In the genomic region with DNA sequence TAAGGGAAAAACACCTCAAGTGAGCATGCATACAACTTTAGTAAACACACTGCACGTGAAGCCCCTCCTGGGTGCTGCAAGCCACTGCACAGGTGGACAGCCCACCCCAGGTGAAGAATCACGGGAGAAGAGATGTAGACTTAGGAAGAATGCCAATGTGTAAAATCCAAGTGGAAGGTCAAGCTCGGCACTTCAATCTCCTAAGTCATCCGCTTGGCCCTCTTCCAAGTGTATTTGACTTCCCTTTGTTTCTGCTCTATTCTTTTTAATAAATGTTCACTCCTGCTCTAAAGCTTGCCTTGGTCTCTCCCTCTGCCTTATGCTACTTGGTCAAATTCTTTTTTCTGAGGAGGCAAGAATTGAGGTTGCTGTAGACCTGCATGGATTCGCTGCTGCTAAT, we compare ENCODE assay signal across 1 cellular context.
TF ChIP-seq lines count a peak whose summit lies in the region.

No MANE protein-coding gene starts in this region.

TF ChIP-seq in K562, 482 proteins besides CTCF, POLR2A, EP300 and RAD21 (continued from another document):
- TF ChIP-seq MGA (IDR thresholded peaks at IDR 0.05) (no peak), ZBTB26 (CRISPR knock-in tag; IDR thresholded peaks at IDR 0.05) (no peak), BCLAF1 (IDR thresholded peaks at IDR 0.05; ENCODE audit: borderline replicate concordance in 1 of 2, control insufficient read depth in 1 of 2, low read depth in 2 of 2, low read length in 1 of 2) (no peak), SUPT5H (IDR thresholded peaks at IDR 0.05) (no peak), GABPA (tag; conservative IDR thresholded peaks at IDR 0.05; ENCODE audit: low read depth) (no peak), NFE2 (IDR thresholded peaks at IDR 0.05; ENCODE audit: low read depth) (peak; percentile 63), CTBP1 (IDR thresholded peaks at IDR 0.05; ENCODE audit: borderline replicate concordance) (no peak), SOX6 (IDR thresholded peaks at IDR 0.05) (no peak), ZNF124 (CRISPR knock-in tag; IDR thresholded peaks at IDR 0.05) (no peak), NFIC (IDR thresholded peaks at IDR 0.05) (peak; percentile 81), MAFG (tag; conservative IDR thresholded peaks at IDR 0.05) (peak; percentile 24; the same call in 1 of the 2 replicates), ZBTB7A (IDR thresholded peaks at IDR 0.05; ENCODE audit: borderline replicate concordance, control insufficient read depth, low read depth, low read length) (no peak), ZNF584 (CRISPR knock-in tag; IDR thresholded peaks at IDR 0.05; ENCODE audit: low read depth) (no peak), ILK (tag; IDR thresholded peaks at IDR 0.05; ENCODE audit: borderline replicate concordance, low read depth) (no peak), SMAD4 (CRISPR knock-in tag; conservative IDR thresholded peaks at IDR 0.05) (no peak)
- TF ChIP-seq, protein P1, sequence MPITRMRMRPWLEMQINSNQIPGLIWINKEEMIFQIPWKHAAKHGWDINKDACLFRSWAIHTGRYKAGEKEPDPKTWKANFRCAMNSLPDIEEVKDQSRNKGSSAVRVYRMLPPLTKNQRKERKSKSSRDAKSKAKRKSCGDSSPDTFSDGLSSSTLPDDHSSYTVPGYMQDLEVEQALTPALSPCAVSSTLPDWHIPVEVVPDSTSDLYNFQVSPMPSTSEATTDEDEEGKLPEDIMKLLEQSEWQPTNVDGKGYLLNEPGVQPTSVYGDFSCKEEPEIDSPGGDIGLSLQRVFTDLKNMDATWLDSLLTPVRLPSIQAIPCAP (CRISPR knock-in tag; IDR thresholded peaks at IDR 0.05; ENCODE audit: borderline replicate concordance): no peak
- TF ChIP-seq, protein P2, sequence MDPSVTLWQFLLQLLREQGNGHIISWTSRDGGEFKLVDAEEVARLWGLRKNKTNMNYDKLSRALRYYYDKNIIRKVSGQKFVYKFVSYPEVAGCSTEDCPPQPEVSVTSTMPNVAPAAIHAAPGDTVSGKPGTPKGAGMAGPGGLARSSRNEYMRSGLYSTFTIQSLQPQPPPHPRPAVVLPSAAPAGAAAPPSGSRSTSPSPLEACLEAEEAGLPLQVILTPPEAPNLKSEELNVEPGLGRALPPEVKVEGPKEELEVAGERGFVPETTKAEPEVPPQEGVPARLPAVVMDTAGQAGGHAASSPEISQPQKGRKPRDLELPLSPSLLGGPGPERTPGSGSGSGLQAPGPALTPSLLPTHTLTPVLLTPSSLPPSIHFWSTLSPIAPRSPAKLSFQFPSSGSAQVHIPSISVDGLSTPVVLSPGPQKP (CRISPR knock-in tag; IDR thresholded peaks at IDR 0.05): no peak
- TF ChIP-seq, protein P3, sequence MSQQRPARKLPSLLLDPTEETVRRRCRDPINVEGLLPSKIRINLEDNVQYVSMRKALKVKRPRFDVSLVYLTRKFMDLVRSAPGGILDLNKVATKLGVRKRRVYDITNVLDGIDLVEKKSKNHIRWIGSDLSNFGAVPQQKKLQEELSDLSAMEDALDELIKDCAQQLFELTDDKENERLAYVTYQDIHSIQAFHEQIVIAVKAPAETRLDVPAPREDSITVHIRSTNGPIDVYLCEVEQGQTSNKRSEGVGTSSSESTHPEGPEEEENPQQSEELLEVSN (IDR thresholded peaks at IDR 0.05; ENCODE audit: borderline replicate concordance in 1 of 2, extremely low read depth in 1 of 2, insufficient read depth in 1 of 2, insufficient read length in 1 of 2, low read depth in 1 of 2, low read length in 1 of 2, poor library complexity in 1 of 2, severe bottlenecking in 1 of 2): no peak
- TF ChIP-seq, protein P4, sequence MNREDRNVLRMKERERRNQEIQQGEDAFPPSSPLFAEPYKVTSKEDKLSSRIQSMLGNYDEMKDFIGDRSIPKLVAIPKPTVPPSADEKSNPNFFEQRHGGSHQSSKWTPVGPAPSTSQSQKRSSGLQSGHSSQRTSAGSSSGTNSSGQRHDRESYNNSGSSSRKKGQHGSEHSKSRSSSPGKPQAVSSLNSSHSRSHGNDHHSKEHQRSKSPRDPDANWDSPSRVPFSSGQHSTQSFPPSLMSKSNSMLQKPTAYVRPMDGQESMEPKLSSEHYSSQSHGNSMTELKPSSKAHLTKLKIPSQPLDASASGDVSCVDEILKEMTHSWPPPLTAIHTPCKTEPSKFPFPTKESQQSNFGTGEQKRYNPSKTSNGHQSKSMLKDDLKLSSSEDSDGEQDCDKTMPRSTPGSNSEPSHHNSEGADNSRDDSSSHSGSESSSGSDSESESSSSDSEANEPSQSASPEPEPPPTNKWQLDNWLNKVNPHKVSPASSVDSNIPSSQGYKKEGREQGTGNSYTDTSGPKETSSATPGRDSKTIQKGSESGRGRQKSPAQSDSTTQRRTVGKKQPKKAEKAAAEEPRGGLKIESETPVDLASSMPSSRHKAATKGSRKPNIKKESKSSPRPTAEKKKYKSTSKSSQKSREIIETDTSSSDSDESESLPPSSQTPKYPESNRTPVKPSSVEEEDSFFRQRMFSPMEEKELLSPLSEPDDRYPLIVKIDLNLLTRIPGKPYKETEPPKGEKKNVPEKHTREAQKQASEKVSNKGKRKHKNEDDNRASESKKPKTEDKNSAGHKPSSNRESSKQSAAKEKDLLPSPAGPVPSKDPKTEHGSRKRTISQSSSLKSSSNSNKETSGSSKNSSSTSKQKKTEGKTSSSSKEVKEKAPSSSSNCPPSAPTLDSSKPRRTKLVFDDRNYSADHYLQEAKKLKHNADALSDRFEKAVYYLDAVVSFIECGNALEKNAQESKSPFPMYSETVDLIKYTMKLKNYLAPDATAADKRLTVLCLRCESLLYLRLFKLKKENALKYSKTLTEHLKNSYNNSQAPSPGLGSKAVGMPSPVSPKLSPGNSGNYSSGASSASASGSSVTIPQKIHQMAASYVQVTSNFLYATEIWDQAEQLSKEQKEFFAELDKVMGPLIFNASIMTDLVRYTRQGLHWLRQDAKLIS (CRISPR knock-in tag; IDR thresholded peaks at IDR 0.05): no peak
- TF ChIP-seq, protein P5, sequence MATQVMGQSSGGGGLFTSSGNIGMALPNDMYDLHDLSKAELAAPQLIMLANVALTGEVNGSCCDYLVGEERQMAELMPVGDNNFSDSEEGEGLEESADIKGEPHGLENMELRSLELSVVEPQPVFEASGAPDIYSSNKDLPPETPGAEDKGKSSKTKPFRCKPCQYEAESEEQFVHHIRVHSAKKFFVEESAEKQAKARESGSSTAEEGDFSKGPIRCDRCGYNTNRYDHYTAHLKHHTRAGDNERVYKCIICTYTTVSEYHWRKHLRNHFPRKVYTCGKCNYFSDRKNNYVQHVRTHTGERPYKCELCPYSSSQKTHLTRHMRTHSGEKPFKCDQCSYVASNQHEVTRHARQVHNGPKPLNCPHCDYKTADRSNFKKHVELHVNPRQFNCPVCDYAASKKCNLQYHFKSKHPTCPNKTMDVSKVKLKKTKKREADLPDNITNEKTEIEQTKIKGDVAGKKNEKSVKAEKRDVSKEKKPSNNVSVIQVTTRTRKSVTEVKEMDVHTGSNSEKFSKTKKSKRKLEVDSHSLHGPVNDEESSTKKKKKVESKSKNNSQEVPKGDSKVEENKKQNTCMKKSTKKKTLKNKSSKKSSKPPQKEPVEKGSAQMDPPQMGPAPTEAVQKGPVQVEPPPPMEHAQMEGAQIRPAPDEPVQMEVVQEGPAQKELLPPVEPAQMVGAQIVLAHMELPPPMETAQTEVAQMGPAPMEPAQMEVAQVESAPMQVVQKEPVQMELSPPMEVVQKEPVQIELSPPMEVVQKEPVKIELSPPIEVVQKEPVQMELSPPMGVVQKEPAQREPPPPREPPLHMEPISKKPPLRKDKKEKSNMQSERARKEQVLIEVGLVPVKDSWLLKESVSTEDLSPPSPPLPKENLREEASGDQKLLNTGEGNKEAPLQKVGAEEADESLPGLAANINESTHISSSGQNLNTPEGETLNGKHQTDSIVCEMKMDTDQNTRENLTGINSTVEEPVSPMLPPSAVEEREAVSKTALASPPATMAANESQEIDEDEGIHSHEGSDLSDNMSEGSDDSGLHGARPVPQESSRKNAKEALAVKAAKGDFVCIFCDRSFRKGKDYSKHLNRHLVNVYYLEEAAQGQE (CRISPR knock-in tag; IDR thresholded peaks at IDR 0.05; ENCODE audit: low read depth): no peak
